33 cellular contexts compared by ENCODE assay signal in genomic region chr9:38166501-38166900, GRCh38.
DNase-seq lines count a peak whose midpoint lies in the region; ATAC-seq, FAIRE-seq and TF ChIP-seq lines count a peak whose summit lies in the region.
"Had no signal": no experiment of that assay in that cellular context is flagged by ENCODE, and none has a peak within 500 bp of the region (broad histone marks: within the 10 kb centered on the region; RNA-seq: fewer than 3 reads in every experiment).

No MANE protein-coding gene starts in this region.

- ATAC-seq in GM12878 (peak; percentile 55; the same call in 2 of the 3 replicates), HG02885 (IDR thresholded peaks at IDR 0.05; ENCODE audit: poor library complexity, unreplicated experiment) (no peak), GM18502 (IDR thresholded peaks at IDR 0.05; ENCODE audit: poor library complexity, unreplicated experiment) (no peak)
- ATAC-seq: A549; CD8-positive, alpha-beta T cell had no signal

- TF ChIP-seq EP300 in GM12878 (IDR thresholded peaks at IDR 0.05; ENCODE audit: borderline replicate concordance in 1 of 2, control insufficient read depth in 1 of 2, low read depth in 2 of 2, low read length in 2 of 2) = no peak

- H2AFZ ChIP-seq in GM12878 (ENCODE audit: control insufficient read depth, low read depth, low read length) (no peak overlapping the region), osteoblast (ENCODE audit: low read length) (no peak overlapping the region)

- CTCF ChIA-PET in GM12878 (lab: Yijun Ruan, JAX) = interaction anchor here (1.1 to 9.2 kb wide), 6 partner anchors 11 to 153 kb away, joined by 3 to 243 read pairs (median 4); no protein-coding TSS in a partner anchor

- FAIRE-seq in GM12878 (lab: Jason Lieb, UNC) = no peak
- FAIRE-seq: A204.1, A549, D721Med had no signal

- H4K20me1 ChIP-seq in GM12878 (ENCODE audit: control insufficient read depth, insufficient read depth) = no peaks in the 10 kb centered on the region
- H4K20me1 ChIP-seq in osteoblast (ENCODE audit: insufficient read depth, low read length) = no peaks in the 10 kb centered on the region
- H4K20me1 ChIP-seq: BLaER1; BLaER1 treated with 17β-estradiol and CSF1 and Interleukin-3, amounts not matched to agents 10 nM and 100 nM had no signal

- H3K4me2 ChIP-seq in GM12878 (ENCODE audit: control insufficient read depth, insufficient read depth) = no peak overlapping the region
- no peak overlapping the region for H3K4me2 ChIP-seq in osteoblast (ENCODE audit: insufficient read depth, low read length)
- H3K4me2 ChIP-seq: A549, BLaER1 had no signal

- POLR2A ChIA-PET in GM12878 (lab: Charles Lee) = interaction anchor here (1.2 to 2.0 kb wide), 3 partner anchors 14 to 173 kb away, joined by 5 to 7 read pairs (median 5); no protein-coding TSS in a partner anchor

- H3K27me3 ChIP-seq in GM12878 (replicated peaks in 1 of 2; ENCODE audit: control insufficient read depth in 2 of 2, insufficient read depth in 2 of 2, low read length in 1 of 2) = no peaks in the 10 kb centered on the region
- no peaks in the 10 kb centered on the region for H3K27me3 ChIP-seq in osteoblast (ENCODE audit: insufficient read depth, low read length)
- H3K27me3 ChIP-seq: BE2C; BLaER1; BLaER1 treated with 17β-estradiol and CSF1 and Interleukin-3, amounts not matched to agents 10 nM and 100 nM had no signal

- RAD21 ChIA-PET in GM12878 (lab: Charles Lee; ENCODE audit: unreplicated experiment) = interaction anchor here (0.7 to 8.4 kb wide), 7 partner anchors 11 to 255 kb away, joined by 3 to 162 read pairs (median 15); no protein-coding TSS in a partner anchor

- H3K27ac ChIP-seq in GM12878 (ENCODE audit: control insufficient read depth, insufficient read depth) (no peak overlapping the region), osteoblast (ENCODE audit: low read depth, low read length) (no peak overlapping the region)
- H3K27ac ChIP-seq: 22Rv1; A549; BLaER1; BLaER1 treated with 17β-estradiol and CSF1 and Interleukin-3, amounts not matched to agents 10 nM and 100 nM; C4-2B had no signal

- no peak for TF ChIP-seq POLR2A in GM12878 (IDR thresholded peaks at IDR 0.05; ENCODE audit: low read depth, low read length)

- DNase-seq in GM12865 (ENCODE audit: low read depth) = peak; percentile 40
- DNase-seq in GM12878 (ENCODE audit: low read depth, low spot score) = no peak
- peak; percentile 52 for DNase-seq in osteoblast (ENCODE audit: insufficient read length, low spot score, missing footprints)
- no peak for DNase-seq in T-helper 1 cell
- DNase-seq: 8988T; ACHN; AML-193; BE2C; C1 segment of cervical spinal cord; Caco-2; Calu3; CD4-positive, alpha-beta memory T cell; CD4-positive, alpha-beta T cell; CD4-positive, CD25-positive, alpha-beta regulatory T cell; CD8-positive, alpha-beta memory T cell; CD8-positive, alpha-beta T cell; COR-L47; DMS 273 treated with DMSO at 0.1 percent for 48 hours; DMS153; DMS53; DMS79; DMS79 treated with DMSO at 0.1 percent for 48 hours; DND-41; EL had no signal

- in situ Hi-C loops in GM12878 (cut with MboI) = no loop called here

- no peak overlapping the region for H3K9ac ChIP-seq in GM12878 (ENCODE audit: control insufficient read depth, insufficient read depth, low read length)
- H3K9ac ChIP-seq: BLaER1; BLaER1 treated with 17β-estradiol and CSF1 and Interleukin-3, amounts not matched to agents 10 nM and 100 nM had no signal

- H3K36me3 ChIP-seq in GM12878 (ENCODE audit: control insufficient read depth in 2 of 2, insufficient read depth in 2 of 2, low read length in 1 of 2) (no peaks in the 10 kb centered on the region), osteoblast (ENCODE audit: insufficient read depth, low read length) (no peaks in the 10 kb centered on the region)
- H3K36me3 ChIP-seq: BE2C; BLaER1; BLaER1 treated with 17β-estradiol and CSF1 and Interleukin-3, amounts not matched to agents 10 nM and 100 nM had no signal

- intact Hi-C loops in GM12878 (cut with micrococcal nuclease; ENCODE audit: unreplicated experiment) = no loop called here

- 13% methylated on average over 5 of the region's 5 CpGs for WGBS in GM12878 (ENCODE audit: insufficient coverage, insufficient replicate concordance, low lambda C conversion rate, missing lambda C conversion rate)

- no peaks in the 10 kb centered on the region for H3K79me2 ChIP-seq in GM12878 (ENCODE audit: control insufficient read depth, insufficient read depth, low read length)
- no peaks in the 10 kb centered on the region for H3K79me2 ChIP-seq in osteoblast (ENCODE audit: insufficient read depth, low read length)

- BruUV-seq in GM12878 (replicated peaks; lab: Mats Ljungman, UMichigan) = no TSS peak

- H3K4me1 ChIP-seq in GM12878 (ENCODE audit: control insufficient read depth, insufficient read depth, low read length) = no peaks in the 10 kb centered on the region; the same call in 1 of the 2 replicates
- H3K4me1 ChIP-seq in osteoblast (ENCODE audit: insufficient read depth, low read length) = no peaks in the 10 kb centered on the region
- H3K4me1 ChIP-seq: BE2C had no signal

- no peak for TF ChIP-seq CTCF in GM12865 (IDR thresholded peaks at IDR 0.05; ENCODE audit: insufficient read depth, low read depth, low read length, missing control alignments)
- no peak for TF ChIP-seq CTCF in GM12878 (IDR thresholded peaks at IDR 0.05 in 2 of 3, conservative IDR thresholded peaks at IDR 0.05 in 1 of 3; ENCODE audit: control insufficient read depth in 2 of 3, extremely low read depth in 1 of 3, insufficient read depth in 1 of 3, low read depth in 3 of 3, low read length in 3 of 3)
- TF ChIP-seq CTCF in osteoblast (IDR thresholded peaks at IDR 0.05; ENCODE audit: extremely low read depth, low read depth, low read length) = no peak

- TF ChIP-seq RAD21 in GM12878 (IDR thresholded peaks at IDR 0.05; ENCODE audit: insufficient read depth, low read depth, low read length) = no peak

- H3K9me3 ChIP-seq in GM12878 (replicated peaks; ENCODE audit: control insufficient read depth, insufficient read depth, low read length) (peaks cover 6% of the 10 kb centered on the region; the same call in 2 of the 3 replicates), osteoblast (ENCODE audit: low read depth, low read length) (peaks cover 3% of the 10 kb centered on the region)

- SMC1A ChIA-PET in GM12878 (lab: Charles Lee; ENCODE audit: uncharacterized antibody, unreplicated experiment) = interaction anchor here (0.7 to 8.1 kb wide), 10 partner anchors 12 to 253 kb away, joined by 3 to 69 read pairs (median 4); no protein-coding TSS in a partner anchor

- no peak overlapping the region for H3K4me3 ChIP-seq in GM12865 (ENCODE audit: low read depth, low read length)
- H3K4me3 ChIP-seq in GM12878 = no peak overlapping the region
- no peak overlapping the region for H3K4me3 ChIP-seq in osteoblast (ENCODE audit: insufficient read depth, low read length)
- H3K4me3 ChIP-seq: A549; BLaER1; BLaER1 treated with 17β-estradiol and CSF1 and Interleukin-3, amounts not matched to agents 10 nM and 100 nM had no signal

TF ChIP-seq in GM12878, 131 proteins besides CTCF, POLR2A, EP300 and RAD21:
- TF ChIP-seq DPF2 (IDR thresholded peaks at IDR 0.05) = no peak
- peak; percentile 24; the same call in 1 of the 2 replicates for TF ChIP-seq RUNX3 (IDR thresholded peaks at IDR 0.05; ENCODE audit: low read length)
- no peak for TF ChIP-seq ZBED1 (IDR thresholded peaks at IDR 0.05; ENCODE audit: borderline replicate concordance)
TF ChIP-seq in GM12878: peak in this region for 1.

Comparison
In these comparisons a context has a peak if more than half of its experiments do, and no peak if none do; other contexts are left out.
1. DNase-seq: peak in GM12865 (single experiment) and osteoblast (single experiment); none in GM12878 (single experiment) and T-helper 1 cell (0 of 5).